32 cellular contexts compared by ENCODE assay signal in genomic region chrX:115423091-115423490, GRCh38.
"Had no signal": no experiment of that assay in that cellular context is flagged by ENCODE, and none has a peak within 500 bp of the region (broad histone marks: within the 10 kb centered on the region; RNA-seq: fewer than 3 reads in every experiment).

No MANE protein-coding gene starts in this region.

- H3K27me3 Mint-ChIP-seq: activated CD4-positive, alpha-beta memory T cell treated with anti-CD3 and anti-CD28 coated beads for 36 hours; activated CD4-positive, alpha-beta T cell treated with anti-CD3 and anti-CD28 coated beads, Interleukin-2, amount 10 ng/mL, durations not matched to agents 24 days and 14 days; activated CD8-positive, alpha-beta memory T cell treated with anti-CD3 and anti-CD28 coated beads, Interleukin-2, amount 10 ng/mL, durations not matched to agents 7 days and 5 days; activated naive CD4-positive, alpha-beta T cell treated with anti-CD3 and anti-CD28 coated beads, Interleukin-2, amount 50 U/mL, for 24 hours; activated naive CD8-positive, alpha-beta T cell treated with anti-CD3 and anti-CD28 coated beads for 36 hours; effector memory CD8-positive, alpha-beta T cell had no signal

- H3K4me1 ChIP-seq: ascending aorta, esophagus muscularis mucosa, foreskin keratinocyte, gastrocnemius medialis, heart left ventricle had no signal

- H3K36me3 Mint-ChIP-seq: activated CD4-positive, alpha-beta memory T cell treated with anti-CD3 and anti-CD28 coated beads for 36 hours; activated CD8-positive, alpha-beta memory T cell treated with anti-CD3 and anti-CD28 coated beads, Interleukin-2, amount 10 ng/mL, durations not matched to agents 7 days and 5 days; activated naive CD4-positive, alpha-beta T cell treated with anti-CD3 and anti-CD28 coated beads, Interleukin-2, amount 50 U/mL, for 24 hours; activated naive CD8-positive, alpha-beta T cell treated with anti-CD3 and anti-CD28 coated beads for 36 hours had no signal

- H3K27ac ChIP-seq: ascending aorta, brain microvascular endothelial cell, esophagus muscularis mucosa, foreskin keratinocyte, gastrocnemius medialis, heart left ventricle had no signal

- H3K9me3 Mint-ChIP-seq: activated CD4-positive, alpha-beta memory T cell treated with anti-CD3 and anti-CD28 coated beads for 36 hours; activated CD4-positive, alpha-beta T cell treated with anti-CD3 and anti-CD28 coated beads, Interleukin-2, amount 10 ng/mL, durations not matched to agents 24 days and 14 days; activated naive CD4-positive, alpha-beta T cell treated with anti-CD3 and anti-CD28 coated beads, Interleukin-2, amount 50 U/mL, for 24 hours; activated naive CD8-positive, alpha-beta T cell treated with anti-CD3 and anti-CD28 coated beads for 36 hours; activated naive CD8-positive, alpha-beta T cell treated with anti-CD3 and anti-CD28 coated beads, Interleukin-2, amount 50 U/mL, for 24 hours; activated T-helper 1 cell treated with anti-CD3 and anti-CD28 coated beads, Interleukin-12 subunit alpha, Interleukin-12 subunit beta, Interleukin-2, Interleukin-4 antibody, amounts not matched to agents 30 ng/mL and 10 ng/mL and 1 ng/mL, durations not matched to agents 14 hours and 24 hours and 36 hours; activated T-helper 2 cell treated with anti-CD3 and anti-CD28 coated beads, Interferon-gamma antibody, Interleukin-2, Interleukin-4, amounts not matched to agents 10 μg/mL and 5 μg/mL and 100 μg/mL, durations not matched to agents 14 hours and 24 hours and 36 hours had no signal

- H3K9me3 ChIP-seq: ascending aorta, esophagus muscularis mucosa, gastrocnemius medialis, heart left ventricle had no signal

- DNase-seq: activated CD4-positive, alpha-beta memory T cell treated with anti-CD3 and anti-CD28 coated beads for 36 hours; activated CD4-positive, alpha-beta T cell treated with anti-CD3 and anti-CD28 coated beads for 36 hours; activated CD4-positive, alpha-beta T cell treated with anti-CD3 and anti-CD28 coated beads, Interleukin-2, amount 10 ng/mL, durations not matched to agents 24 days and 14 days; activated CD4-positive, CD25-positive, alpha-beta regulatory T cell; activated CD4-positive, CD25-positive, alpha-beta regulatory T cell treated with anti-CD3 and anti-CD28 coated beads, Interleukin-2, amount 50 U/mL, for 72 hours; activated CD8-positive, alpha-beta memory T cell treated with anti-CD3 and anti-CD28 coated beads, Interleukin-2, amount 10 ng/mL, durations not matched to agents 7 days and 5 days; activated CD8-positive, alpha-beta memory T cell treated with anti-CD3 and anti-CD28 coated beads, Interleukin-2, amount 50 U/mL, for 4 hours; activated CD8-positive, alpha-beta T cell treated with anti-CD3 and anti-CD28 coated beads, Interleukin-2, amount 10 ng/mL, durations not matched to agents 7 days and 5 days; activated effector memory CD4-positive, alpha-beta T cell treated with anti-CD3 and anti-CD28 coated beads, Interleukin-2, amount 50 U/mL, for 16 hours; activated naive CD4-positive, alpha-beta T cell treated with anti-CD3 and anti-CD28 coated beads for 36 hours; activated naive CD8-positive, alpha-beta T cell treated with anti-CD3 and anti-CD28 coated beads for 36 hours; activated naive CD8-positive, alpha-beta T cell treated with anti-CD3 and anti-CD28 coated beads, Interleukin-2, amount 50 U/mL, for 24 hours; activated T-cell treated with anti-CD3 and anti-CD28 coated beads, Interleukin-2, amount 50 U/mL, for 1 hour; activated T-cell treated with anti-CD3 and anti-CD28 coated beads, Interleukin-2, amount 50 U/mL, for 48 hours; brain microvascular endothelial cell; caudate nucleus; cortex of kidney; dermis blood vessel endothelial cell; effector CD4-positive, alpha-beta T cell; effector memory CD8-positive, alpha-beta T cell; erythroblast; foreskin keratinocyte; gastrocnemius medialis; glutamatergic neuron; heart left ventricle; T-helper 2 cell had no signal

- H3K4me3 Mint-ChIP-seq: activated CD4-positive, alpha-beta memory T cell treated with anti-CD3 and anti-CD28 coated beads for 36 hours; activated CD4-positive, alpha-beta T cell treated with anti-CD3 and anti-CD28 coated beads for 36 hours; activated CD4-positive, alpha-beta T cell treated with anti-CD3 and anti-CD28 coated beads, Interleukin-2, amount 10 ng/mL, durations not matched to agents 24 days and 14 days; activated CD8-positive, alpha-beta memory T cell treated with anti-CD3 and anti-CD28 coated beads, Interleukin-2, amount 10 ng/mL, durations not matched to agents 7 days and 5 days; activated CD8-positive, alpha-beta T cell treated with anti-CD3 and anti-CD28 coated beads, Interleukin-2, amount 10 ng/mL, durations not matched to agents 7 days and 5 days; activated naive CD4-positive, alpha-beta T cell treated with anti-CD3 and anti-CD28 coated beads for 36 hours; activated naive CD4-positive, alpha-beta T cell treated with anti-CD3 and anti-CD28 coated beads, Interleukin-2, amount 50 U/mL, for 24 hours; activated naive CD8-positive, alpha-beta T cell treated with anti-CD3 and anti-CD28 coated beads for 36 hours; activated naive CD8-positive, alpha-beta T cell treated with anti-CD3 and anti-CD28 coated beads, Interleukin-2, amount 50 U/mL, for 24 hours; activated T-helper 1 cell treated with anti-CD3 and anti-CD28 coated beads, Interleukin-12 subunit alpha, Interleukin-12 subunit beta, Interleukin-2, Interleukin-4 antibody, amounts not matched to agents 30 ng/mL and 10 ng/mL and 1 ng/mL, durations not matched to agents 14 hours and 24 hours and 36 hours; effector memory CD8-positive, alpha-beta T cell had no signal

- H3K4me1 Mint-ChIP-seq: activated CD4-positive, alpha-beta T cell treated with anti-CD3 and anti-CD28 coated beads for 36 hours; activated CD4-positive, alpha-beta T cell treated with anti-CD3 and anti-CD28 coated beads, Interleukin-2, amount 10 ng/mL, durations not matched to agents 24 days and 14 days; activated CD8-positive, alpha-beta memory T cell treated with anti-CD3 and anti-CD28 coated beads, Interleukin-2, amount 10 ng/mL, durations not matched to agents 7 days and 5 days; activated naive CD4-positive, alpha-beta T cell treated with anti-CD3 and anti-CD28 coated beads, Interleukin-2, amount 50 U/mL, for 24 hours; activated naive CD8-positive, alpha-beta T cell treated with anti-CD3 and anti-CD28 coated beads for 36 hours; activated naive CD8-positive, alpha-beta T cell treated with anti-CD3 and anti-CD28 coated beads, Interleukin-2, amount 50 U/mL, for 24 hours had no signal

- FAIRE-seq: bronchial epithelial cell had no signal

- H3K27ac Mint-ChIP-seq: activated CD4-positive, alpha-beta memory T cell treated with anti-CD3 and anti-CD28 coated beads for 36 hours; activated CD4-positive, alpha-beta T cell treated with anti-CD3 and anti-CD28 coated beads for 36 hours; activated CD4-positive, alpha-beta T cell treated with anti-CD3 and anti-CD28 coated beads, Interleukin-2, amount 10 ng/mL, durations not matched to agents 24 days and 14 days; activated CD8-positive, alpha-beta memory T cell treated with anti-CD3 and anti-CD28 coated beads, Interleukin-2, amount 10 ng/mL, durations not matched to agents 7 days and 5 days; activated CD8-positive, alpha-beta T cell treated with anti-CD3 and anti-CD28 coated beads, Interleukin-2, amount 10 ng/mL, durations not matched to agents 7 days and 5 days; activated naive CD4-positive, alpha-beta T cell treated with anti-CD3 and anti-CD28 coated beads for 36 hours; activated naive CD4-positive, alpha-beta T cell treated with anti-CD3 and anti-CD28 coated beads, Interleukin-2, amount 50 U/mL, for 24 hours; activated naive CD8-positive, alpha-beta T cell treated with anti-CD3 and anti-CD28 coated beads for 36 hours; activated naive CD8-positive, alpha-beta T cell treated with anti-CD3 and anti-CD28 coated beads, Interleukin-2, amount 50 U/mL, for 24 hours; activated T-helper 1 cell treated with anti-CD3 and anti-CD28 coated beads, Interleukin-12 subunit alpha, Interleukin-12 subunit beta, Interleukin-2, Interleukin-4 antibody, amounts not matched to agents 30 ng/mL and 10 ng/mL and 1 ng/mL, durations not matched to agents 14 hours and 24 hours and 36 hours; activated T-helper 2 cell treated with anti-CD3 and anti-CD28 coated beads, Interferon-gamma antibody, Interleukin-2, Interleukin-4, amounts not matched to agents 10 μg/mL and 5 μg/mL and 100 μg/mL, durations not matched to agents 14 hours and 24 hours and 36 hours; effector memory CD8-positive, alpha-beta T cell had no signal

- H3K4me3 ChIP-seq: ascending aorta, esophagus muscularis mucosa, gastrocnemius medialis, heart left ventricle had no signal

- ATAC-seq: activated CD4-positive, alpha-beta T cell treated with anti-CD3 and anti-CD28 coated beads for 36 hours; activated CD8-positive, alpha-beta memory T cell treated with anti-CD3 and anti-CD28 coated beads, Interleukin-2, amount 10 ng/mL, durations not matched to agents 7 days and 5 days; activated CD8-positive, alpha-beta T cell treated with anti-CD3 and anti-CD28 coated beads, Interleukin-2, amount 10 ng/mL, durations not matched to agents 7 days and 5 days; activated naive CD8-positive, alpha-beta T cell treated with anti-CD3 and anti-CD28 coated beads, Interleukin-2, amount 50 U/mL, for 24 hours; effector memory CD8-positive, alpha-beta T cell; foreskin keratinocyte; gastrocnemius medialis; heart left ventricle had no signal
